1 cellular context compared by ENCODE assay signal in the genomic region with DNA sequence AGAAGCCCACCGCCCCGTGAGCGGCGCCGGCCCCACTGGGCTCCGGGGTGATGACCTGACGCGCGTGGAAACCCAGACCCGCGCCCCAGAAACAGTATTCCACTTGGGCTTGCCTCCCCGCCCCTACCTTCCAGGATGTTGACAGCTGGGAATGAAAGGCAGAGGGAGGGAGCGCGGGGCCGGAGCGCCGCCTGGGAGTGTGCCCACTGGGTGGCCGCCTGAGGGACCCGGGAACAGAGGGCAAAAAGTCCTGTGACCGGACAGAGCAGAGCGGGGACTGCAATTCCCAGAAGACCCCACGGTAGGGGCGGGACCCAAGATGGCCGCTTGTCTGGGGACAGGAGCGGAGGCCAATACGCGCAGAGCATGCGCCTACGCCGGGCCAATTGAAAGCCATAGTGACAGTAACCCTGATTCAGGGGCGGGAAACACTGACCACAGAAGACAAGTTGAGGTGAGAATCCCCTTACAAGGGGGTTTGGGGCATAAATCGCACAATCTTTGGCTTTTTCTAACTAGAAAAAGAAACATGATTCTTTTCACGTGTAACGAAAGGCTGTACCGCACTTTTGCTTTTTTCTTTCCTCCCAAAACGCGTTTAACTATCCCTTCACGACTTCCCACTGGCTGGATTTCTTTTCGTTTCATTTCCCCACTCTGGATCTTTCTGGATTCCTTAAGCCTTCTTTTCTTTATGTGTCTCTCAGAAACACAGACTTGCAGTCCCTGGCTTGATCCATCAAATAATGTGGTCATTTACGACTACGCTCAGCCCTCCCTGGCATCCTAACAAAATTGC.
TF ChIP-seq lines count a peak whose summit lies in the region.

TSS of gene FHIT (minus strand) at position 279 of the 799 bp plus-strand sequence.

TF ChIP-seq in HEK293, 187 proteins besides CTCF, POLR2A, EP300 and RAD21 (continued from another document and continues in another):
- TF ChIP-seq ZNF521 (tag by site-specific recombination; IDR thresholded peaks at IDR 0.05) = no peak
- peak; percentile 96 for TF ChIP-seq SP3 (tag by site-specific recombination; IDR thresholded peaks at IDR 0.05)
- no peak; the same call in 1 of the 2 replicates for TF ChIP-seq ZNF692 (tag by site-specific recombination; IDR thresholded peaks at IDR 0.05)
- no peak for TF ChIP-seq ZNF214 (tag by site-specific recombination; IDR thresholded peaks at IDR 0.05; ENCODE audit: borderline replicate concordance)
- TF ChIP-seq YY2 (tag by site-specific recombination; IDR thresholded peaks at IDR 0.05) = peak; percentile 91
- no peak for TF ChIP-seq MEIS1 (CRISPR knock-in tag; IDR thresholded peaks at IDR 0.05; ENCODE audit: borderline replicate concordance)
- TF ChIP-seq, protein P1, sequence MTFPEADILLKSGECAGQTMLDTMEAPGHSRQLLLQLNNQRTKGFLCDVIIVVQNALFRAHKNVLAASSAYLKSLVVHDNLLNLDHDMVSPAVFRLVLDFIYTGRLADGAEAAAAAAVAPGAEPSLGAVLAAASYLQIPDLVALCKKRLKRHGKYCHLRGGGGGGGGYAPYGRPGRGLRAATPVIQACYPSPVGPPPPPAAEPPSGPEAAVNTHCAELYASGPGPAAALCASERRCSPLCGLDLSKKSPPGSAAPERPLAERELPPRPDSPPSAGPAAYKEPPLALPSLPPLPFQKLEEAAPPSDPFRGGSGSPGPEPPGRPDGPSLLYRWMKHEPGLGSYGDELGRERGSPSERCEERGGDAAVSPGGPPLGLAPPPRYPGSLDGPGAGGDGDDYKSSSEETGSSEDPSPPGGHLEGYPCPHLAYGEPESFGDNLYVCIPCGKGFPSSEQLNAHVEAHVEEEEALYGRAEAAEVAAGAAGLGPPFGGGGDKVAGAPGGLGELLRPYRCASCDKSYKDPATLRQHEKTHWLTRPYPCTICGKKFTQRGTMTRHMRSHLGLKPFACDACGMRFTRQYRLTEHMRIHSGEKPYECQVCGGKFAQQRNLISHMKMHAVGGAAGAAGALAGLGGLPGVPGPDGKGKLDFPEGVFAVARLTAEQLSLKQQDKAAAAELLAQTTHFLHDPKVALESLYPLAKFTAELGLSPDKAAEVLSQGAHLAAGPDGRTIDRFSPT (tag by site-specific recombination; IDR thresholded peaks at IDR 0.05) = peak; percentile 93
- no peak for TF ChIP-seq ZNF701 (tag by site-specific recombination; IDR thresholded peaks at IDR 0.05)
- 0 out of 2 replicates have a peak, but pooled peaks have one; percentile 8 for TF ChIP-seq KLF7 (tag by site-specific recombination; IDR thresholded peaks at IDR 0.05; ENCODE audit: borderline replicate concordance)
- TF ChIP-seq PATZ1 (tag by site-specific recombination; IDR thresholded peaks at IDR 0.05) = peak; percentile 57
- TF ChIP-seq, protein P2, sequence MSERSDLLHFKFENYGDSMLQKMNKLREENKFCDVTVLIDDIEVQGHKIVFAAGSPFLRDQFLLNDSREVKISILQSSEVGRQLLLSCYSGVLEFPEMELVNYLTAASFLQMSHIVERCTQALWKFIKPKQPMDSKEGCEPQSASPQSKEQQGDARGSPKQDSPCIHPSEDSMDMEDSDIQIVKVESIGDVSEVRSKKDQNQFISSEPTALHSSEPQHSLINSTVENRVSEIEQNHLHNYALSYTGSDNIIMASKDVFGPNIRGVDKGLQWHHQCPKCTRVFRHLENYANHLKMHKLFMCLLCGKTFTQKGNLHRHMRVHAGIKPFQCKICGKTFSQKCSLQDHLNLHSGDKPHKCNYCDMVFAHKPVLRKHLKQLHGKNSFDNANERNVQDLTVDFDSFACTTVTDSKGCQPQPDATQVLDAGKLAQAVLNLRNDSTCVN (tag by site-specific recombination; optimal IDR thresholded peaks at IDR 0.05) = peak; percentile 46
- no peak for TF ChIP-seq ZNF202 (tag by site-specific recombination; IDR thresholded peaks at IDR 0.05; ENCODE audit: borderline replicate concordance)
- TF ChIP-seq ZNF791 (tag by site-specific recombination; IDR thresholded peaks at IDR 0.05) = no peak
- TF ChIP-seq, protein P3, sequence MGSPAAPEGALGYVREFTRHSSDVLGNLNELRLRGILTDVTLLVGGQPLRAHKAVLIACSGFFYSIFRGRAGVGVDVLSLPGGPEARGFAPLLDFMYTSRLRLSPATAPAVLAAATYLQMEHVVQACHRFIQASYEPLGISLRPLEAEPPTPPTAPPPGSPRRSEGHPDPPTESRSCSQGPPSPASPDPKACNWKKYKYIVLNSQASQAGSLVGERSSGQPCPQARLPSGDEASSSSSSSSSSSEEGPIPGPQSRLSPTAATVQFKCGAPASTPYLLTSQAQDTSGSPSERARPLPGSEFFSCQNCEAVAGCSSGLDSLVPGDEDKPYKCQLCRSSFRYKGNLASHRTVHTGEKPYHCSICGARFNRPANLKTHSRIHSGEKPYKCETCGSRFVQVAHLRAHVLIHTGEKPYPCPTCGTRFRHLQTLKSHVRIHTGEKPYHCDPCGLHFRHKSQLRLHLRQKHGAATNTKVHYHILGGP (tag by site-specific recombination; IDR thresholded peaks at IDR 0.05) = no peak
- no peak for TF ChIP-seq ZNF501 (tag by site-specific recombination; IDR thresholded peaks at IDR 0.05)
- TF ChIP-seq ZBTB21 (tag by site-specific recombination; IDR thresholded peaks at IDR 0.05) = 0 out of 2 replicates have a peak, but pooled peaks have one; percentile 25
- no peak for TF ChIP-seq ZFP3 (tag by site-specific recombination; IDR thresholded peaks at IDR 0.05; ENCODE audit: low read depth)
- no peak for TF ChIP-seq ZNF2 (tag by site-specific recombination; IDR thresholded peaks at IDR 0.05)
- TF ChIP-seq, protein P4, sequence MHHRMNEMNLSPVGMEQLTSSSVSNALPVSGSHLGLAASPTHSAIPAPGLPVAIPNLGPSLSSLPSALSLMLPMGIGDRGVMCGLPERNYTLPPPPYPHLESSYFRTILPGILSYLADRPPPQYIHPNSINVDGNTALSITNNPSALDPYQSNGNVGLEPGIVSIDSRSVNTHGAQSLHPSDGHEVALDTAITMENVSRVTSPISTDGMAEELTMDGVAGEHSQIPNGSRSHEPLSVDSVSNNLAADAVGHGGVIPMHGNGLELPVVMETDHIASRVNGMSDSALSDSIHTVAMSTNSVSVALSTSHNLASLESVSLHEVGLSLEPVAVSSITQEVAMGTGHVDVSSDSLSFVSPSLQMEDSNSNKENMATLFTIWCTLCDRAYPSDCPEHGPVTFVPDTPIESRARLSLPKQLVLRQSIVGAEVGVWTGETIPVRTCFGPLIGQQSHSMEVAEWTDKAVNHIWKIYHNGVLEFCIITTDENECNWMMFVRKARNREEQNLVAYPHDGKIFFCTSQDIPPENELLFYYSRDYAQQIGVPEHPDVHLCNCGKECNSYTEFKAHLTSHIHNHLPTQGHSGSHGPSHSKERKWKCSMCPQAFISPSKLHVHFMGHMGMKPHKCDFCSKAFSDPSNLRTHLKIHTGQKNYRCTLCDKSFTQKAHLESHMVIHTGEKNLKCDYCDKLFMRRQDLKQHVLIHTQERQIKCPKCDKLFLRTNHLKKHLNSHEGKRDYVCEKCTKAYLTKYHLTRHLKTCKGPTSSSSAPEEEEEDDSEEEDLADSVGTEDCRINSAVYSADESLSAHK (tag by site-specific recombination; IDR thresholded peaks at IDR 0.05) = no peak
- TF ChIP-seq ZNF223 (tag by site-specific recombination; IDR thresholded peaks at IDR 0.05) = no peak
- no peak for TF ChIP-seq ZNF48 (tag by site-specific recombination; IDR thresholded peaks at IDR 0.05)
- no peak for TF ChIP-seq GLI4 (tag by site-specific recombination; IDR thresholded peaks at IDR 0.05)
- TF ChIP-seq ZNF211 (tag by site-specific recombination; IDR thresholded peaks at IDR 0.05; ENCODE audit: low read depth) = no peak
- 0 out of 2 replicates have a peak, but pooled peaks have one; percentile 9 for TF ChIP-seq ZBTB7A (tag by site-specific recombination; IDR thresholded peaks at IDR 0.05; ENCODE audit: low read depth)
- no peak for TF ChIP-seq ZNF26 (tag by site-specific recombination; IDR thresholded peaks at IDR 0.05)
- peak; percentile 69; the same call in 1 of the 2 replicates for TF ChIP-seq PBX3 (CRISPR knock-in tag; IDR thresholded peaks at IDR 0.05)
- peak; percentile 76 for TF ChIP-seq ZNF341 (tag by site-specific recombination; IDR thresholded peaks at IDR 0.05; ENCODE audit: low read depth)
- TF ChIP-seq ZBTB17 (tag by site-specific recombination; IDR thresholded peaks at IDR 0.05) = peak; percentile 91
- TF ChIP-seq ZFP41 (tag by site-specific recombination; IDR thresholded peaks at IDR 0.05; ENCODE audit: borderline replicate concordance) = no peak
- TF ChIP-seq GLIS2 (tag by site-specific recombination; IDR thresholded peaks at IDR 0.05) = peak; percentile 83; the same call in 1 of the 2 replicates
- no peak for TF ChIP-seq ZNF157 (tag by site-specific recombination; IDR thresholded peaks at IDR 0.05)
- TF ChIP-seq ZXDB (tag by site-specific recombination; IDR thresholded peaks at IDR 0.05) = peak; percentile 95
- no peak for TF ChIP-seq ZNF248 (tag by site-specific recombination; IDR thresholded peaks at IDR 0.05)
- TF ChIP-seq KLF1 (tag by site-specific recombination; IDR thresholded peaks at IDR 0.05) = no peak
- peak; percentile 100 for TF ChIP-seq ZBTB20 (tag by site-specific recombination; IDR thresholded peaks at IDR 0.05)
- TF ChIP-seq ZNF660 (tag by site-specific recombination; IDR thresholded peaks at IDR 0.05) = peak; percentile 26; the same call in 1 of the 2 replicates
- no peak for TF ChIP-seq ZNF19 (tag by site-specific recombination; IDR thresholded peaks at IDR 0.05; ENCODE audit: low read depth)
- TF ChIP-seq TCF7L2 (IDR thresholded peaks at IDR 0.05; ENCODE audit: borderline replicate concordance, low read depth, low read length) = no peak
- TF ChIP-seq ZNF239 (tag by site-specific recombination; IDR thresholded peaks at IDR 0.05) = no peak
- peak; percentile 72 for TF ChIP-seq BCL11A (tag by site-specific recombination; IDR thresholded peaks at IDR 0.05; ENCODE audit: low read depth)
- no peak for TF ChIP-seq ZNF707 (tag by site-specific recombination; IDR thresholded peaks at IDR 0.05)
- TF ChIP-seq ZNF112 (tag by site-specific recombination; IDR thresholded peaks at IDR 0.05) = no peak
- no peak for TF ChIP-seq ZNF362 (tag by site-specific recombination; IDR thresholded peaks at IDR 0.05)
- peak; percentile 58 for TF ChIP-seq KLF8 (tag by site-specific recombination; IDR thresholded peaks at IDR 0.05)
- TF ChIP-seq GLIS1 (tag by site-specific recombination; IDR thresholded peaks at IDR 0.05) = peak; percentile 9; the same call in 1 of the 2 replicates
- TF ChIP-seq KLF9 (tag by site-specific recombination; IDR thresholded peaks at IDR 0.05; ENCODE audit: low read depth) = peak; percentile 44; the same call in 1 of the 2 replicates
- TF ChIP-seq ZNF529 (tag by site-specific recombination; IDR thresholded peaks at IDR 0.05; ENCODE audit: insufficient replicate concordance) = no peak
